ENCODE assay signal across 8 cellular contexts in the genomic region with DNA sequence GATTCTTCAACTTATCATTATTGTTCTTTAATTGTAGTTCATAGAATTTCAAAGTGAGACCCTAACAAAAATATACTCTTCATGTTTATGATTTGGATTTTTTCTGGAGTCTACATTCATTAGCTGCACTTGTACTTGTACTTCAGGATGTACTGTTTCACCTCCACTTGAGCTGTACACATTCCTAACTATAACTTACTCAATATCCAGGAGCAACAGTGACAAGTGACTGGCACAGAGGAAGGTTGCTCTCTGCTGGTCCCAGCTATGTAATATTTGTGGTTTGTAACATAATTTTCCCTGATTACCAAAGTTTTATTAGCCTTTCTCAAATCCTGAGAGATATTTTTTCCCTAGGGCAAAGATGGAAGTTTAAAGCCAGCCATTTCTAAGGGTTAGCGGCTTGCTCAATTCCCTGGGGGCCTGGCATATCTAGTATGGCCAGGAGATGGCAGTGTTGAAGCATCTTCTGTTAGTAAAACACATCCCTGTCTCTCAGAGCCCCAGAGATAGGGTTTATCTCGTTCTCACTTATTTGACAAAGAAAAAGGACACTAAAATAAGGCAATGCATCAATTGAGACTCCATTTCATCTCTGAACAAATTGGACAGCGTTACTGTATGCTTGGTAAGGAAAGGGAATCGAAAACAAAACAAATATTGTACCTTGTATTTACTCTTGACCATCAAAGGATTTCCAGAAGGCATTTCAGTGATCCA.
A peak's percentile ranks its signal among the peaks of the same experiment; 100 is the strongest.
DNase-seq lines count a peak whose midpoint lies in the region; FAIRE-seq and TF ChIP-seq lines count a peak whose summit lies in the region.

No MANE protein-coding gene starts in this region.

- no peaks in the 10 kb centered on the region for H3K27me3 Mint-ChIP-seq in T-helper 2 cell treated with Interferon-gamma antibody and Interleukin-4, amounts not matched to agents 5 μg/mL and 100 μg/mL, for 36 hours (ENCODE audit: low read depth)

- POLR2A ChIA-PET in HEK293 (lab: Yijun Ruan, JAX) = no interaction called here

- no peaks in the 10 kb centered on the region for H3K4me1 ChIP-seq in HEK293 (ENCODE audit: control insufficient read depth, insufficient read depth, low read length)

- H3K9me3 ChIP-seq in HEK293 (ENCODE audit: control insufficient read depth, insufficient read depth, low read depth, low read length) = no peaks in the 10 kb centered on the region

- no peak overlapping the region for H3K27ac Mint-ChIP-seq in T-helper 2 cell treated with Interferon-gamma antibody and Interleukin-4, amounts not matched to agents 5 μg/mL and 100 μg/mL, for 36 hours

- no peaks in the 10 kb centered on the region for H3K9me3 Mint-ChIP-seq in T-helper 2 cell treated with Interferon-gamma antibody and Interleukin-4, amounts not matched to agents 5 μg/mL and 100 μg/mL, for 36 hours

- no peak overlapping the region for H3K27ac ChIP-seq in HEK293 (ENCODE audit: extremely low read depth, low read depth, low read length)

- no peak overlapping the region for H3K4me3 ChIP-seq in HEK293 (ENCODE audit: low read depth, low read length)

- no peaks in the 10 kb centered on the region for H3K36me3 ChIP-seq in HEK293 (ENCODE audit: control insufficient read depth in 2 of 2, insufficient read depth in 1 of 2, low read length in 2 of 2)

- peak; percentile 42; the same call in 1 of the 2 replicates for TF ChIP-seq CTCF in HEK293 (tag by site-specific recombination; IDR thresholded peaks at IDR 0.05)

- DNase-seq in T-helper 2 cell (peak in 3 of 5 experiments; percentile 0 to 43 (median 12)), MV-4-11 (lab: John Stamatoyannopoulos, UW) (peak; percentile 55), T-helper 9 cell (peak; percentile 1), brain pericyte (ENCODE audit: low read depth, low spot score) (peak; percentile 32)
- no peak for DNase-seq in T-helper 2 cell treated with Interferon-gamma antibody and Interleukin-4, amounts not matched to agents 5 μg/mL and 100 μg/mL, for 36 hours (ENCODE audit: low spot score)
- peak; percentile 54 to 58 for DNase-seq in stimulated activated CD4-positive, alpha-beta T cell treated with anti-CD3 and anti-CD28 coated beads, Interleukin-2, amount 100 ng/mL, for 24 hours

- peak; percentile 82 for FAIRE-seq in islet of Langerhans (lab: Jason Lieb, UNC)

- CTCF ChIA-PET in HEK293 (lab: Yijun Ruan, JAX) = interaction anchor here (0.6 to 2.5 kb wide), 13 partner anchors 10 to 871 kb away, joined by 3 to 10 read pairs (median 3); no protein-coding TSS in a partner anchor

- H3K36me3 Mint-ChIP-seq in T-helper 2 cell treated with Interferon-gamma antibody and Interleukin-4, amounts not matched to agents 5 μg/mL and 100 μg/mL, for 36 hours (ENCODE audit: low read depth) = no peaks in the 10 kb centered on the region

- no peaks in the 10 kb centered on the region for H3K4me1 Mint-ChIP-seq in T-helper 2 cell treated with Interferon-gamma antibody and Interleukin-4, amounts not matched to agents 5 μg/mL and 100 μg/mL, for 36 hours (ENCODE audit: low read depth)

- no peak overlapping the region for H3K4me3 Mint-ChIP-seq in T-helper 2 cell treated with Interferon-gamma antibody and Interleukin-4, amounts not matched to agents 5 μg/mL and 100 μg/mL, for 36 hours

TF ChIP-seq in HEK293, 187 proteins besides CTCF, POLR2A, EP300 and RAD21:
- TF ChIP-seq ZNF433 (tag by site-specific recombination; IDR thresholded peaks at IDR 0.05; ENCODE audit: low read depth) (no peak), ZFP69B (tag by site-specific recombination; IDR thresholded peaks at IDR 0.05) (no peak), ZNF768 (tag by site-specific recombination; IDR thresholded peaks at IDR 0.05) (no peak), KLF9 (tag by site-specific recombination; IDR thresholded peaks at IDR 0.05; ENCODE audit: low read depth) (no peak), ZNF654 (tag by site-specific recombination; IDR thresholded peaks at IDR 0.05; ENCODE audit: low read depth) (peak; percentile 74), RBAK (tag by site-specific recombination; IDR thresholded peaks at IDR 0.05) (no peak)
